ENCODE assay signal across 8 cellular contexts in genomic region chr14:103386632-103387329, GRCh38. TPM values are rescaled to one million over a fixed set of nuclear protein-coding genes. Genes with fewer than 3 reads are reported as not detected.
DNase-seq lines count a peak whose midpoint lies in the region; ATAC-seq and TF ChIP-seq lines count a peak whose summit lies in the region.

No MANE protein-coding gene starts in this region.

- BruUV-seq in Caco-2 (replicated peaks; lab: Mats Ljungman, UMichigan): no TSS peak

- peaks cover 6% of the 10 kb centered on the region for H3K27me3 Mint-ChIP-seq in Caco-2 (ENCODE audit: insufficient read depth, unreplicated experiment)
- H3K27me3 Mint-ChIP-seq in naive thymus-derived CD8-positive, alpha-beta T cell: peaks cover 0 to 5% (median 1%) of the 10 kb centered on the region in 5 donors

- CTCF ChIA-PET in Caco-2 (lab: Charles Lee): no interaction called here

- POLR2A ChIA-PET in Caco-2 (lab: Charles Lee): no interaction called here
- POLR2A ChIA-PET in naive thymus-derived CD8-positive, alpha-beta T cell (lab: Charles Lee): interaction anchor here (1.5 kb wide), 1 partner anchor 53 kb away, joined by 5 read pairs; the partner anchor contains the start of gene EIF5

- peaks cover 9% of the 10 kb centered on the region; the same call in 1 of the 2 replicates for H3K4me1 ChIP-seq in Caco-2

- H3K27me3 ChIP-seq in Caco-2 (replicated peaks; ENCODE audit: control insufficient read depth, insufficient read depth, low read length) (no peaks in the 10 kb centered on the region), dorsolateral prefrontal cortex (no peaks in the 10 kb centered on the region)

- peak overlapping the region in 57 of 59 donors; percentile 30 to 100 (median 99) for H3K27ac ChIP-seq in dorsolateral prefrontal cortex

- ATAC-seq in naive thymus-derived CD8-positive, alpha-beta T cell: no peak
- ATAC-seq in HG03280 (IDR thresholded peaks at IDR 0.05; ENCODE audit: unreplicated experiment) (no peak), GM18907 (IDR thresholded peaks at IDR 0.05; ENCODE audit: unreplicated experiment) (no peak), HG02759 (IDR thresholded peaks at IDR 0.05; ENCODE audit: unreplicated experiment) (no peak)

- DNase-seq in Caco-2 (no peak), NAMALWA (ENCODE audit: low spot score) (peak; percentile 27), dorsolateral prefrontal cortex (no peak), HPDE6-E6E7 (ENCODE audit: extremely low spot score) (no peak)
- peak in 1 of 10 donors; percentile 12 for DNase-seq in naive thymus-derived CD8-positive, alpha-beta T cell

- H3K4me3 ChIP-seq in Caco-2 (ENCODE audit: low read depth, low read length) (peak overlapping the region; percentile 98), dorsolateral prefrontal cortex (peak overlapping the region; percentile 71 to 99 (median 91))

- intact Hi-C loops in Caco-2 (cut with micrococcal nuclease; ENCODE audit: unreplicated experiment) (loop anchor here (5.0 kb wide), 1 partner anchor 34 kb away; no protein-coding TSS in a partner anchor), dorsolateral prefrontal cortex (cut with DNase I) (loop anchor here in 1 of 2 donors (5.0 kb wide), 1 partner anchor 329 kb away; the partner anchor contains the start of gene CDC42BPB)

- H3K36me3 Mint-ChIP-seq in Caco-2 (ENCODE audit: insufficient read depth, unreplicated experiment): peaks cover 12% of the 10 kb centered on the region
- peaks cover 0 to 6% (median 0%) of the 10 kb centered on the region in 3 donors for H3K36me3 Mint-ChIP-seq in naive thymus-derived CD8-positive, alpha-beta T cell

- peaks cover 6% of the 10 kb centered on the region for H3K4me1 Mint-ChIP-seq in Caco-2 (ENCODE audit: low read depth, unreplicated experiment)
- peaks cover 10 to 65% (median 44%) of the 10 kb centered on the region in 4 donors for H3K4me1 Mint-ChIP-seq in naive thymus-derived CD8-positive, alpha-beta T cell

- H3K4me3 Mint-ChIP-seq in Caco-2 (ENCODE audit: unreplicated experiment): peak overlapping the region; percentile 90
- peak overlapping the region; percentile 92 to 99 (median 96) for H3K4me3 Mint-ChIP-seq in naive thymus-derived CD8-positive, alpha-beta T cell

- H3K36me3 ChIP-seq in Caco-2 (ENCODE audit: control insufficient read depth, insufficient read depth, low read length): no peaks in the 10 kb centered on the region

- H3K9me3 Mint-ChIP-seq in Caco-2 (ENCODE audit: unreplicated experiment): no peaks in the 10 kb centered on the region
- no peaks in the 10 kb centered on the region for H3K9me3 Mint-ChIP-seq in naive thymus-derived CD8-positive, alpha-beta T cell

- H3K9me3 ChIP-seq in Caco-2: no peaks in the 10 kb centered on the region

- TF ChIP-seq CTCF in Caco-2 (IDR thresholded peaks at IDR 0.05; ENCODE audit: insufficient read depth in 1 of 2, low read depth in 1 of 2, low read length in 1 of 2, severe bottlenecking in 1 of 2, unreplicated experiment in 1 of 2): no peak
- peak in 1 of 56 donors; percentile 5 for TF ChIP-seq CTCF in dorsolateral prefrontal cortex (IDR thresholded peaks at IDR 0.05 in 54 of 56, conservative IDR thresholded peaks at IDR 0.05 in 2 of 56; ENCODE audit: low read depth in 1 of 56, partially characterized antibody in 56 of 56)

- no peak overlapping the region for H3K27ac Mint-ChIP-seq in Caco-2 (ENCODE audit: unreplicated experiment)
- peak overlapping the region; percentile 89 to 98 (median 94) for H3K27ac Mint-ChIP-seq in naive thymus-derived CD8-positive, alpha-beta T cell

RNA-seq across cellular contexts. Expression of gene MARK3, which starts 1.6 kb away (rescaled TPM):
- 71.6 and 78.0 TPM in 2 replicates for total RNA-seq in Caco-2 (2022)
- 100 to 1,000 TPM; 106 to 189 (median 135) TPM for total RNA-seq in dorsolateral prefrontal cortex
- 100 to 1,000 TPM; 123 to 128 TPM for total RNA-seq in naive thymus-derived CD8-positive, alpha-beta T cell
- polyA plus RNA-seq in naive thymus-derived CD8-positive, alpha-beta T cell: 10 to 100 TPM; 26.8 to 36.5 (median 30.7) TPM

RNA-seq across cellular contexts. Expression of gene EIF5, which starts 52.7 kb away (rescaled TPM):
- total RNA-seq in Caco-2 (2022) (350 and 392 TPM in 2 replicates), dorsolateral prefrontal cortex (100 to 1,000 TPM; 176 to 436 (median 299) TPM)
- 100 to 1,000 TPM; 368 to 375 TPM for total RNA-seq in naive thymus-derived CD8-positive, alpha-beta T cell
- 100 to 1,000 TPM; 283 to 332 (median 317) TPM for polyA plus RNA-seq in naive thymus-derived CD8-positive, alpha-beta T cell
